Comparison of ENCODE assay signal across 9 cellular contexts in genomic region chr4:5707366-5708133, GRCh38. TPM values are rescaled to one million over a fixed set of nuclear protein-coding genes. Genes with fewer than 3 reads are reported as not detected.
DNase-seq lines count a peak whose midpoint lies in the region; TF ChIP-seq lines count a peak whose summit lies in the region.
"Had no signal": no experiment of that assay in that cellular context is flagged by ENCODE, and none has a peak within 500 bp of the region (broad histone marks: within the 10 kb centered on the region; RNA-seq: fewer than 3 reads in every experiment).

No MANE protein-coding gene starts in this region.

- peaks cover 47% of the 10 kb centered on the region for H3K4me1 ChIP-seq in stomach smooth muscle (ENCODE audit: control insufficient read depth, insufficient read depth, low read length)

- H3K27me3 Mint-ChIP-seq in IgD-negative memory B cell: peaks cover 36% of the 10 kb centered on the region
- peaks cover 65% of the 10 kb centered on the region for H3K27me3 Mint-ChIP-seq in brain

- H3K4me1 Mint-ChIP-seq in IgD-negative memory B cell (peaks cover 3 to 10% (median 5%) of the 10 kb centered on the region in 3 donors), brain (peaks cover 35% of the 10 kb centered on the region)

- H3K4me3 Mint-ChIP-seq in IgD-negative memory B cell (peak overlapping the region; percentile 23 to 60 (median 34)), brain (peak overlapping the region; percentile 69 to 82 (median 75))

- H3K36me3 Mint-ChIP-seq in IgD-negative memory B cell (no peaks in the 10 kb centered on the region), brain (peaks cover 13% of the 10 kb centered on the region)

- H3K27ac Mint-ChIP-seq in IgD-negative memory B cell: no peak overlapping the region
- H3K27ac Mint-ChIP-seq in brain: peak overlapping the region in 1 of 5 experiments; percentile 19

- peaks cover 6 to 10% (median 7%) of the 10 kb centered on the region in 3 donors for H3K9me3 Mint-ChIP-seq in IgD-negative memory B cell
- H3K9me3 Mint-ChIP-seq in brain: peaks cover 9 to 15% (median 14%) of the 10 kb centered on the region in 5 experiments

- TF ChIP-seq CTCF in brain (conservative IDR thresholded peaks at IDR 0.05) (no peak), kidney epithelial cell (IDR thresholded peaks at IDR 0.05; ENCODE audit: insufficient read depth, low read length, poor library complexity, severe bottlenecking) (no peak)

- H3K4me3 ChIP-seq in kidney epithelial cell (ENCODE audit: low read depth, low read length) (peak overlapping the region; percentile 43), stomach smooth muscle (ENCODE audit: low read length in 2 of 2) (peak overlapping the region; percentile 85 to 86)

- H3K27me3 ChIP-seq in kidney epithelial cell (ENCODE audit: control insufficient read depth, insufficient read depth, low read length) (no peaks in the 10 kb centered on the region), stomach smooth muscle (ENCODE audit: control insufficient read depth in 1 of 2, insufficient read depth in 2 of 2, low read length in 2 of 2) (no peaks in the 10 kb centered on the region)

- H3K36me3 ChIP-seq in kidney epithelial cell (ENCODE audit: control insufficient read depth, insufficient read depth, low read length) (no peaks in the 10 kb centered on the region), stomach smooth muscle (ENCODE audit: control insufficient read depth in 2 of 2, insufficient read depth in 2 of 2, low read length in 2 of 2) (peaks cover 7% of the 10 kb centered on the region in 2 donors)

- H3K9me3 ChIP-seq in stomach smooth muscle (ENCODE audit: control insufficient read depth in 2 of 2, low read length in 2 of 2): no peaks in the 10 kb centered on the region

- H3K9ac ChIP-seq in stomach smooth muscle (ENCODE audit: low read length in 2 of 2): peak overlapping the region; percentile 80 to 88

- DNase-seq in kidney epithelial cell (ENCODE audit: low read depth) (no peak), cerebellar nuclear complex (lab: John Stamatoyannopoulos, UW) (no peak), NCI-H446 (lab: John Stamatoyannopoulos, UW) (no peak), SHP77 treated with DMSO at 0.1 percent for 48 hours (lab: John Stamatoyannopoulos, UW) (no peak), HK-2 (ENCODE audit: unreplicated experiment) (no peak)
- DNase-seq: NCI-H2081 treated with DMSO at 0.1 percent for 48 hours had no signal

- peak overlapping the region; percentile 81 for H3K27ac ChIP-seq in stomach smooth muscle (ENCODE audit: low read length)

RNA-seq across cellular contexts. Expression of gene EVC2, which starts 0.8 kb away (rescaled TPM):
- polyA plus RNA-seq in IgD-negative memory B cell (0.50 TPM), brain (ENCODE audit: insufficient read depth, low read depth, low replicate concordance) (2.3 TPM)
- 12.6 and 14.7 TPM in 2 replicates for total RNA-seq in kidney epithelial cell

RNA-seq across cellular contexts. Expression of gene EVC, which starts 3.5 kb away (rescaled TPM):
- 0.05 TPM for polyA plus RNA-seq in IgD-negative memory B cell
- 2.7 TPM for polyA plus RNA-seq in brain (ENCODE audit: insufficient read depth, low read depth, low replicate concordance)
- total RNA-seq in kidney epithelial cell: 41.4 and 52.7 TPM in 2 replicates
